In the genomic region with DNA sequence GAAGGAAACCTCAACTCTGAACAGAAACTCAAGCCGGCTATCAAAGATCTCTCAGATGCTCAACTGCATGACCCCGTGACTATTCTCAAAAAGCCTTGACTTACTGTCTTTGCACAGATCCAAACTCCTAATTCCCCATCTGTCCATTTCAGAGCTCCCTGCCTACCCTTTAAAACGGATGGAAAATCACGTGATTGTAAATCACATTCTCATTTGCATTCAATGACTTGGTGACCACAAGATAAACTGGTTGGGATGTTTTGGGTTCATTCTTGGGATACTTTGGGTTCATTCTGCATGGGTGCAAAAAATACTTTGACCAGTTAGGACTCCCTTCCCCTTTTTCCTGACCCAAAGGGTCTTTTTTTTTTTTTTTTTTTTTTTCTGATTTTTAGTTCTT, we compare ENCODE assay signal across 16 cellular contexts. TPM values are rescaled to one million over a fixed set of nuclear protein-coding genes. Genes with fewer than 3 reads are reported as not detected.
DNase-seq lines count a peak whose midpoint lies in the region; ATAC-seq, FAIRE-seq and TF ChIP-seq lines count a peak whose summit lies in the region.
"Had no signal": no experiment of that assay in that cellular context is flagged by ENCODE, and none has a peak within 500 bp of the region (broad histone marks: within the 10 kb centered on the region; RNA-seq: fewer than 3 reads in every experiment).

No MANE protein-coding gene starts in this region.

- no peak overlapping the region for H3K4me3 Mint-ChIP-seq in activated CD4-positive, alpha-beta memory T cell treated with anti-CD3 and anti-CD28 coated beads for 36 hours
- H3K4me3 Mint-ChIP-seq in activated CD4-positive, alpha-beta memory T cell treated with anti-CD3 and anti-CD28 coated beads, Interleukin-2, amount 10 ng/mL, durations not matched to agents 7 days and 5 days: no peak overlapping the region
- H3K4me3 Mint-ChIP-seq: CD4-positive, alpha-beta memory T cell; GM23338; H9 had no signal

- H3K79me2 ChIP-seq in K562 (ENCODE audit: control insufficient read depth, insufficient read depth, low read length): no peaks in the 10 kb centered on the region

- no peak for TF ChIP-seq CTCF in K562 (IDR thresholded peaks at IDR 0.05 in 2 of 3, conservative IDR thresholded peaks at IDR 0.05 in 1 of 3; ENCODE audit: insufficient read depth in 2 of 3, low read depth in 1 of 3, low read length in 3 of 3)
- no peak for TF ChIP-seq CTCF in upper lobe of left lung (IDR thresholded peaks at IDR 0.05)

- peak overlapping the region; percentile 53; the same call in 1 of the 2 replicates for H2AFZ ChIP-seq in K562 (ENCODE audit: low read depth, low read length)
- H2AFZ ChIP-seq: GM23338 had no signal

- peak overlapping the region; percentile 16 for H3K27ac Mint-ChIP-seq in activated CD4-positive, alpha-beta memory T cell treated with anti-CD3 and anti-CD28 coated beads for 36 hours
- H3K27ac Mint-ChIP-seq in activated CD4-positive, alpha-beta memory T cell treated with anti-CD3 and anti-CD28 coated beads, Interleukin-2, amount 10 ng/mL, durations not matched to agents 7 days and 5 days: no peak overlapping the region
- H3K27ac Mint-ChIP-seq: CD4-positive, alpha-beta memory T cell; GM23338; H9 had no signal

- no peak for TF ChIP-seq RAD21 in K562 (CRISPR knock-in tag; conservative IDR thresholded peaks at IDR 0.05 in 1 of 2, IDR thresholded peaks at IDR 0.05 in 1 of 2)

- ATAC-seq in K562: no peak; the same call in 1 of the 3 replicates
- no peak for ATAC-seq in upper lobe of left lung (ENCODE audit: low FRiP score in 2 of 2)
- ATAC-seq: GM23338 had no signal

- H4K20me1 ChIP-seq in K562 (replicated peaks; ENCODE audit: control insufficient read depth, insufficient read depth, low read length): no peaks in the 10 kb centered on the region

- H3K9ac ChIP-seq in K562 (ENCODE audit: insufficient read depth in 1 of 2, low read depth in 2 of 2, low read length in 2 of 2): no peak overlapping the region

- intact Hi-C loops in activated CD4-positive, alpha-beta memory T cell treated with anti-CD3 and anti-CD28 coated beads for 36 hours (cut with micrococcal nuclease): no loop called here
- intact Hi-C loops in K562 (cut with micrococcal nuclease): no loop called here

- no peaks in the 10 kb centered on the region for H3K9me3 ChIP-seq in K562 (replicated peaks; ENCODE audit: control insufficient read depth, insufficient read depth, low read depth, low read length)
- no peaks in the 10 kb centered on the region for H3K9me3 ChIP-seq in upper lobe of left lung
- H3K9me3 ChIP-seq: BE2C had no signal

- no peak overlapping the region for H3K4me2 ChIP-seq in K562 (ENCODE audit: insufficient read depth, low read length)
- H3K4me2 ChIP-seq: GM23338 had no signal

- H3K4me1 Mint-ChIP-seq in activated CD4-positive, alpha-beta memory T cell treated with anti-CD3 and anti-CD28 coated beads for 36 hours (ENCODE audit: low read depth): peaks cover 61% of the 10 kb centered on the region
- peaks cover 19% of the 10 kb centered on the region for H3K4me1 Mint-ChIP-seq in activated CD4-positive, alpha-beta memory T cell treated with anti-CD3 and anti-CD28 coated beads, Interleukin-2, amount 10 ng/mL, durations not matched to agents 7 days and 5 days
- H3K4me1 Mint-ChIP-seq: H9 had no signal

- peaks cover 13% of the 10 kb centered on the region for H3K36me3 Mint-ChIP-seq in activated CD4-positive, alpha-beta memory T cell treated with anti-CD3 and anti-CD28 coated beads for 36 hours
- H3K36me3 Mint-ChIP-seq in activated CD4-positive, alpha-beta memory T cell treated with anti-CD3 and anti-CD28 coated beads, Interleukin-2, amount 10 ng/mL, durations not matched to agents 7 days and 5 days (ENCODE audit: low read depth): peaks cover 18% of the 10 kb centered on the region
- H3K36me3 Mint-ChIP-seq: CD4-positive, alpha-beta memory T cell had no signal

- 18% methylated on average over 4 of the region's 4 CpGs for WGBS in K562 (ENCODE audit: insufficient coverage, low coverage, missing lambda C conversion rate)
- WGBS in upper lobe of left lung, 2 donors: 57 to 63% methylated on average over 4 of the region's 4 CpGs

- H3K27ac ChIP-seq in K562 (ENCODE audit: extremely low read depth, low read depth, low read length) (no peak overlapping the region), upper lobe of left lung (no peak overlapping the region)
- H3K27ac ChIP-seq: C4-2B had no signal

- TF ChIP-seq EP300 in K562 (IDR thresholded peaks at IDR 0.05; ENCODE audit: low read length) (no peak), upper lobe of left lung (IDR thresholded peaks at IDR 0.05) (no peak)

- H3K27me3 ChIP-seq in K562 (ENCODE audit: control insufficient read depth in 2 of 2, insufficient read depth in 2 of 2, low read length in 2 of 2) (no peaks in the 10 kb centered on the region), upper lobe of left lung (no peaks in the 10 kb centered on the region)
- H3K27me3 ChIP-seq: BE2C had no signal

- POLR2A ChIA-PET in activated CD4-positive, alpha-beta memory T cell treated with anti-CD3 and anti-CD28 coated beads for 36 hours (lab: Charles Lee): interaction anchor here (0.6 kb wide), 1 partner anchor 49 kb away, joined by 3 read pairs; no protein-coding TSS in a partner anchor
- POLR2A ChIA-PET in activated CD4-positive, alpha-beta memory T cell treated with anti-CD3 and anti-CD28 coated beads, Interleukin-2, amount 10 ng/mL, durations not matched to agents 7 days and 5 days (lab: Charles Lee): no interaction called here
- POLR2A ChIA-PET in K562 (lab: Yijun Ruan, JAX): interaction anchor here (0.8 to 1.6 kb wide), 5 partner anchors 10 to 214 kb away, joined by 3 to 4 read pairs (median 3); no protein-coding TSS in a partner anchor

- in situ Hi-C loops in K562 (cut with MboI): no loop called here

- no peaks in the 10 kb centered on the region for H3K9me3 Mint-ChIP-seq in activated CD4-positive, alpha-beta memory T cell treated with anti-CD3 and anti-CD28 coated beads for 36 hours
- peaks cover 10% of the 10 kb centered on the region for H3K9me3 Mint-ChIP-seq in activated CD4-positive, alpha-beta memory T cell treated with anti-CD3 and anti-CD28 coated beads, Interleukin-2, amount 10 ng/mL, durations not matched to agents 7 days and 5 days
- H3K9me3 Mint-ChIP-seq: H9 had no signal

- BruUV-seq in K562 (replicated peaks; lab: Mats Ljungman, UMichigan): no TSS peak

- FAIRE-seq in K562 (lab: Jason Lieb, UNC): peak; percentile 6
- FAIRE-seq: A204.1, GM12892 had no signal

- no peaks in the 10 kb centered on the region for H3K9me1 ChIP-seq in K562 (ENCODE audit: control insufficient read depth, insufficient read depth, low read length)

- no peak for TF ChIP-seq POLR2A in K562 (conservative IDR thresholded peaks at IDR 0.05)
- TF ChIP-seq POLR2A in upper lobe of left lung (IDR thresholded peaks at IDR 0.05): no peak

- no peak for DNase-seq in activated CD4-positive, alpha-beta memory T cell treated with anti-CD3 and anti-CD28 coated beads for 36 hours
- no peak for DNase-seq in activated CD4-positive, alpha-beta memory T cell treated with anti-CD3 and anti-CD28 coated beads, Interleukin-2, amount 10 ng/mL, durations not matched to agents 7 days and 5 days
- DNase-seq in M059J (ENCODE audit: low read depth): peak; percentile 67
- DNase-seq in NCI-H82 treated with DMSO at 0.1 percent for 48 hours (lab: John Stamatoyannopoulos, UW; ENCODE audit: unreplicated experiment): peak; percentile 47
- DNase-seq in K562 (ENCODE audit: extremely low read depth in 1 of 4, low spot score in 3 of 4): no peak
- DNase-seq in upper lobe of left lung: no peak
- no peak for DNase-seq in HK-2 (ENCODE audit: unreplicated experiment)
- DNase-seq: BE2C; CD4-positive, alpha-beta memory T cell; DND-41; GDM1; H9 had no signal

- CTCF ChIA-PET in activated CD4-positive, alpha-beta memory T cell treated with anti-CD3 and anti-CD28 coated beads for 36 hours (lab: Charles Lee): no interaction called here
- CTCF ChIA-PET in activated CD4-positive, alpha-beta memory T cell treated with anti-CD3 and anti-CD28 coated beads, Interleukin-2, amount 10 ng/mL, durations not matched to agents 7 days and 5 days (lab: Charles Lee): no interaction called here
- CTCF ChIA-PET in K562 (lab: Yijun Ruan, JAX; ENCODE audit: low intra/inter-chr PET ratio): no interaction called here

- H3K4me3 ChIP-seq in K562 (no peak overlapping the region), upper lobe of left lung (no peak overlapping the region)
- H3K4me3 ChIP-seq: GM23338 had no signal

- H3K4me1 ChIP-seq in K562 (replicated peaks in 1 of 2; ENCODE audit: control insufficient read depth in 2 of 2, insufficient read depth in 2 of 2, low read length in 2 of 2): peaks cover 0 to 4% of the 10 kb centered on the region in 2 experiments; a peak in 1 of 5 replicates
- no peaks in the 10 kb centered on the region for H3K4me1 ChIP-seq in upper lobe of left lung
- H3K4me1 ChIP-seq: BE2C had no signal

- H3K27me3 Mint-ChIP-seq in activated CD4-positive, alpha-beta memory T cell treated with anti-CD3 and anti-CD28 coated beads for 36 hours: peaks cover 4% of the 10 kb centered on the region
- peaks cover 7% of the 10 kb centered on the region for H3K27me3 Mint-ChIP-seq in activated CD4-positive, alpha-beta memory T cell treated with anti-CD3 and anti-CD28 coated beads, Interleukin-2, amount 10 ng/mL, durations not matched to agents 7 days and 5 days
- H3K27me3 Mint-ChIP-seq: CD4-positive, alpha-beta memory T cell had no signal

- H3K36me3 ChIP-seq in K562 (ENCODE audit: control insufficient read depth, insufficient read depth, low read length) (no peaks in the 10 kb centered on the region), upper lobe of left lung (no peaks in the 10 kb centered on the region)
- H3K36me3 ChIP-seq: BE2C had no signal

RNA-seq across cellular contexts. Expression of a gene that starts 41.3 kb away (rescaled TPM):
- 10 to 100 TPM; 50.6 to 55.8 TPM for total RNA-seq in activated CD4-positive, alpha-beta memory T cell treated with anti-CD3 and anti-CD28 coated beads for 36 hours
- total RNA-seq in activated CD4-positive, alpha-beta memory T cell treated with anti-CD3 and anti-CD28 coated beads, Interleukin-2, amount 10 ng/mL, durations not matched to agents 7 days and 5 days: 10 to 100 TPM; 53.0 to 56.3 TPM
- 13.8 and 43.1 TPM in 2 replicates for total RNA-seq in M059J (2014; rRNA removed; shearing (Covaris generic))
- 167 and 196 TPM in 2 replicates for total RNA-seq in K562 (2011; cell fraction: chromatin; rRNA removed; ENCODE audit: low replicate concordance)
- total RNA-seq in K562 (2011; cell fraction: nucleolus; rRNA removed): 104 and 114 TPM in 2 replicates
- 135 and 188 TPM in 2 replicates for total RNA-seq in K562 (2011; cell fraction: nucleoplasm; rRNA removed)
- total RNA-seq in K562 (2014; rRNA removed) (20.8 and 27.3 TPM in 2 replicates), K562 (2014; rRNA removed; fragmentation: Illumina TruSeq; extraction: Trizol) (13.8 TPM in 2 replicates), K562 (2015; rRNA removed; fragmentation: Illumina TruSeq; extraction: Trizol) (8.8 and 9.8 TPM in 2 replicates), K562 (2021) (62.2 and 68.6 TPM in 2 replicates), upper lobe of left lung (100 to 1,000 TPM in 3 of 6 donors, 10 to 100 TPM in 3; 62.2 to 252 (median 98.2) TPM)
- polyA plus RNA-seq in K562 (2011; rRNA removed) (15.9 and 17.8 TPM in 2 replicates), K562 (2014; fragmentation: Illumina TruSeq; extraction: Trizol) (22.7 and 26.7 TPM in 2 replicates), K562 (2014; fragmentation: Nextera tagmentation; extraction: Ambion mirVana) (1 to 10 TPM; 2.2 to 4.5 TPM), K562 (2014; rRNA removed) (20.1 and 30.6 TPM in 2 replicates)
- polyA plus RNA-seq in K562 (2011; cell fraction: cytosol; rRNA removed): 7.6 and 12.6 TPM in 2 replicates
- 50.6 and 80.8 TPM in 2 replicates for polyA plus RNA-seq in K562 (2011; cell fraction: nucleus; rRNA removed)
- polyA plus RNA-seq in K562 (2012): 19.4 and 60.9 TPM in 2 replicates
- polyA minus RNA-seq in K562 (2011; rRNA and poly(A)+ RNA removed): 29.0 and 39.2 TPM in 2 replicates
- 10.4 and 28.6 TPM in 2 replicates for polyA minus RNA-seq in K562 (2011; cell fraction: cytosol; rRNA and poly(A)+ RNA removed)
- 119 and 149 TPM in 2 replicates for polyA minus RNA-seq in K562 (2011; cell fraction: nucleus; rRNA and poly(A)+ RNA removed)

Comparison
In these comparisons a context has a peak if more than half of its experiments do, and no peak if none do; other contexts are left out.
1. DNase-seq: peak in M059J (single experiment) and NCI-H82 treated with DMSO at 0.1 percent for 48 hours (single experiment); none in activated CD4-positive, alpha-beta memory T cell treated with anti-CD3 and anti-CD28 coated beads for 36 hours (single experiment), activated CD4-positive, alpha-beta memory T cell treated with anti-CD3 and anti-CD28 coated beads, Interleukin-2, amount 10 ng/mL, durations not matched to agents 7 days and 5 days (single experiment), K562 (0 of 4), upper lobe of left lung (0 of 2) and HK-2 (single experiment).